Comparison of ENCODE assay signal across 8 cellular contexts in the genomic region with DNA sequence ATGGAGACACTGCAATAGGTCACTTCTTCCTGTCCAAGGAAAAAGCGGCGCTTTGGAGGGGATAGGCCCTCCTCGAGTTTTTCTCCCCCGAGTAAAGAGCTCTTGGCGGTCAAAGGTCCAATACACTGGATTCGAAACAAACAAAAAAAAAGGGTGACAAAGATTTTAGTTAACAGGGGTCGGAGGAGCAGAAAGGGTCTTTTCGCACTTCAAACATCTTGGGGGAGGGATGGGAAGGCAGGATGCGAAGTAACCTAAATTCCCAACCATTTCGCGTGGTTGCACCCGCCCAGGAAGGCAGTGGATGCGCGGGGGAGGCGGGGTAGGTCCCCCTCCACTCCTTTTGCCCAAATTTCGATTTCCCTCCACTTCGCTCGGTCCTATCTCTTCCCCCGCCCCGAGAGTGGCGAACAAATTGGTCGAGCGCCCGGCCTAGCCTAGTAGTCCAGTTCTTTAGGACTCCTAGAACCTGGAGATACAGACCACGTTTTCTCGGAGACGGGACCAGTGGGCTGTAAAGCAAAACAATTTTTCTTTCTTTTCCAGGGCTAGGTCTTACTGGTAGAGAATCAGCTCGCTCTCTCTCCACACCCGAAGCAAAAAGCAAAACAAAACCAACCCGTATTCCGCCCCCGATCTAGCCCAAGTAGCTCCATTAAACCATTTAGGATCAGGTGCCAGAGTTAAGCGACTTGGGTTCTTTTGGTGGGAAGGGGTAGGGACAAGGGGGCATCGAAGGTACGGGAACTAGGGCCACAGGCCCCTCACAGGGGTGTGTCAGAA. TPM values are rescaled to one million over a fixed set of nuclear protein-coding genes. Genes with fewer than 3 reads are reported as not detected.
DNase-seq lines count a peak whose midpoint lies in the region; ATAC-seq and TF ChIP-seq lines count a peak whose summit lies in the region.

No MANE protein-coding gene starts in this region.

- DNase-seq in ELR (ENCODE audit: low read depth) (peak; percentile 46), endothelial cell (ENCODE audit: low spot score) (peak; percentile 4), midbrain (lab: John Stamatoyannopoulos, UW) (peak; percentile 54), GDM1 (lab: John Stamatoyannopoulos, UW) (no peak)

- H3K27ac ChIP-seq in temporal lobe (ENCODE audit: low read depth, low read length): peak overlapping the region; percentile 91

- H3K4me3 Mint-ChIP-seq in IgD-negative memory B cell (peak overlapping the region; percentile 91 to 99 (median 98)), endothelial cell (ENCODE audit: unreplicated experiment) (peak overlapping the region; percentile 97)

- peaks cover 7 to 16% (median 10%) of the 10 kb centered on the region in 3 donors for H3K4me1 Mint-ChIP-seq in IgD-negative memory B cell
- peaks cover 10% of the 10 kb centered on the region for H3K4me1 Mint-ChIP-seq in endothelial cell (ENCODE audit: unreplicated experiment)

- TF ChIP-seq CTCF in WI38 (IDR thresholded peaks at IDR 0.05; ENCODE audit: low read depth, low read length) (no peak), endothelial cell (IDR thresholded peaks at IDR 0.05; ENCODE audit: unreplicated experiment) (no peak)

- H3K27ac Mint-ChIP-seq in IgD-negative memory B cell (peak overlapping the region; percentile 99 to 100 (median 99)), endothelial cell (ENCODE audit: unreplicated experiment) (peak overlapping the region; percentile 98)

- H3K4me3 ChIP-seq in WI38 (ENCODE audit: low read depth, low read length): peak overlapping the region; percentile 65

- H3K9me3 Mint-ChIP-seq in IgD-negative memory B cell (peaks cover 0 to 9% (median 0%) of the 10 kb centered on the region in 3 donors), endothelial cell (ENCODE audit: unreplicated experiment) (no peaks in the 10 kb centered on the region)

- H3K27me3 Mint-ChIP-seq in IgD-negative memory B cell (no peaks in the 10 kb centered on the region), endothelial cell (ENCODE audit: unreplicated experiment) (peaks cover 2% of the 10 kb centered on the region)

- H3K36me3 Mint-ChIP-seq in IgD-negative memory B cell: no peaks in the 10 kb centered on the region
- H3K36me3 Mint-ChIP-seq in endothelial cell (ENCODE audit: low read depth, unreplicated experiment): peaks cover 10% of the 10 kb centered on the region

- ATAC-seq in GM21529 (IDR thresholded peaks at IDR 0.05; ENCODE audit: unreplicated experiment): no peak

RNA-seq across cellular contexts. Expression of a gene that starts 2.0 kb away (rescaled TPM):
- 49.2 TPM for polyA plus RNA-seq in IgD-negative memory B cell
- total RNA-seq in endothelial cell (ENCODE audit: unreplicated experiment) (57.6 TPM), temporal lobe (101 TPM)
